ENCODE assay signal across 21 cellular contexts in genomic region chr15:98767692-98768091, GRCh38.
"Had no signal": no experiment of that assay in that cellular context is flagged by ENCODE, and none has a peak within 500 bp of the region (broad histone marks: within the 10 kb centered on the region; RNA-seq: fewer than 3 reads in every experiment).

No MANE protein-coding gene starts in this region.

- ATAC-seq: activated CD4-positive, CD25-positive, alpha-beta regulatory T cell treated with anti-CD3 and anti-CD28 coated beads, Interleukin-2, amount 50 U/mL, for 24 hours; activated CD8-positive, alpha-beta memory T cell treated with anti-CD3 and anti-CD28 coated beads, Interleukin-2, amount 10 ng/mL, durations not matched to agents 7 days and 5 days; activated CD8-positive, alpha-beta T cell treated with anti-CD3 and anti-CD28 coated beads for 36 hours; left ventricle myocardium superior; right lobe of liver; stimulated activated effector memory CD8-positive, alpha-beta T cell treated with anti-CD3 and anti-CD28 coated beads, Interleukin-12 subunit alpha, Interleukin-12 subunit beta, amount 100 ng/mL, for 72 hours; stimulated activated naive CD8-positive, alpha-beta T cell treated with anti-CD3 and anti-CD28 coated beads, Interleukin-15, amount 100 ng/mL, for 72 hours had no signal

- H3K36me3 ChIP-seq: adrenal gland, right lobe of liver, tibial artery had no signal

- H3K4me2 ChIP-seq: hepatocyte had no signal

- H3K27me3 ChIP-seq: adrenal gland, hepatocyte, right lobe of liver, tibial artery had no signal

- H3K4me1 ChIP-seq: parathyroid adenoma, right lobe of liver had no signal

- H3K9ac ChIP-seq: parathyroid adenoma had no signal

- DNase-seq: activated CD4-positive, alpha-beta T cell treated with anti-CD3 and anti-CD28 coated beads, Interleukin-2, amount 10 ng/mL, durations not matched to agents 7 days and 5 days; activated CD8-positive, alpha-beta memory T cell treated with anti-CD3 and anti-CD28 coated beads, Interleukin-2, amount 10 ng/mL, durations not matched to agents 7 days and 5 days; activated CD8-positive, alpha-beta T cell treated with anti-CD3 and anti-CD28 coated beads for 36 hours; activated gamma-delta T cell; activated T-cell treated with anti-CD3 and anti-CD28 coated beads for 4 hours; adrenal gland; foreskin melanocyte; glutamatergic neuron; left ventricle myocardium superior; mammary epithelial cell; nucleus accumbens; right lobe of liver; stimulated activated CD4-positive, alpha-beta T cell treated with anti-CD3 and anti-CD28 coated beads, Interleukin-1b, Interleukin-23, amount 100 ng/mL, for 48 hours; stimulated activated naive CD8-positive, alpha-beta T cell treated with anti-CD3 and anti-CD28 coated beads, Interleukin-15, amount 100 ng/mL, for 72 hours; T-helper 2 cell; tibial artery had no signal

- H3K9me3 ChIP-seq: adrenal gland, right lobe of liver, tibial artery had no signal

- H3K27ac ChIP-seq: adrenal gland, hepatocyte, parathyroid adenoma, right lobe of liver, skin epidermis, tibial artery had no signal

- H3K4me3 ChIP-seq: adrenal gland, hepatocyte, right lobe of liver, skin epidermis, tibial artery had no signal

- H2AFZ ChIP-seq: hepatocyte, parathyroid adenoma had no signal
